In the genomic region with DNA sequence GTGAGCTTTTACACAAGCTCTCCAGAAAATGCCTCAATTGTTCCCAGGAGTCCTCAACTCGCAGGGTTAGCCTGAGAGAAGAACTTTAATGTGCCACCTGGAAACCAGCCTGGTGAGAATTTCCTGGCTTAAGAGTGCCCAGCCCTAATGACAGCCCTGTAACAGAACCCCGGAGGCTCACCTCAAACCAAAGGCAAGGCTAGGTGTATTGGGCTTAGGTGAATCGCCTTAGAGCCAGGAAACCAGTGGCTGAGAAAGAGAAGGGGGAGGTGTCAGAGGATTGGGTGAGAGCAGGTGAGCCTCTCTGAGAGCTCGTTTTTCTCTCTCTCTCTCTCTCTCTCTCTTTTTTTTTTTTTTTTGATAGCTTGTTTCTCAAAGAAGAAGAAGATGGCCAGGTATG, we compare ENCODE assay signal across 24 cellular contexts. TPM values are rescaled to one million over a fixed set of nuclear protein-coding genes. Genes with fewer than 3 reads are reported as not detected.
DNase-seq lines count a peak whose midpoint lies in the region; ATAC-seq and TF ChIP-seq lines count a peak whose summit lies in the region.
"Had no signal": no experiment of that assay in that cellular context is flagged by ENCODE, and none has a peak within 500 bp of the region (broad histone marks: within the 10 kb centered on the region; RNA-seq: fewer than 3 reads in every experiment).

No MANE protein-coding gene starts in this region.

- H2AFZ ChIP-seq in PC-3 (ENCODE audit: low read length): no peak overlapping the region

- CTCF ChIA-PET in PC-3 (lab: Charles Lee): no interaction called here
- CTCF ChIA-PET in CD8-positive, alpha-beta T cell (lab: Charles Lee): no interaction called here

- H3K4me1 ChIP-seq in PC-3 (ENCODE audit: insufficient read depth, low read length): no peaks in the 10 kb centered on the region
- no peaks in the 10 kb centered on the region for H3K4me1 ChIP-seq in upper lobe of right lung
- H3K4me1 ChIP-seq in CD8-positive, alpha-beta T cell (ENCODE audit: insufficient read depth, low read length): no peaks in the 10 kb centered on the region
- H3K4me1 ChIP-seq: heart right ventricle, tibial nerve had no signal

- no peaks in the 10 kb centered on the region for H3K4me1 Mint-ChIP-seq in CD8-positive, alpha-beta T cell (ENCODE audit: low read depth)
- H3K4me1 Mint-ChIP-seq: activated naive CD8-positive, alpha-beta T cell treated with anti-CD3 and anti-CD28 coated beads, Interleukin-2, amount 50 U/mL, for 24 hours had no signal

- H3K27me3 ChIP-seq in PC-3 (ENCODE audit: low read length) (no peaks in the 10 kb centered on the region), upper lobe of right lung (no peaks in the 10 kb centered on the region)
- H3K27me3 ChIP-seq in CD8-positive, alpha-beta T cell (ENCODE audit: insufficient read depth, low read length): no peaks in the 10 kb centered on the region
- H3K27me3 ChIP-seq: dorsolateral prefrontal cortex, tibial nerve had no signal

- no peak overlapping the region for H3K4me3 ChIP-seq in PC-3 (ENCODE audit: low read length)
- no peak overlapping the region for H3K4me3 ChIP-seq in upper lobe of right lung
- no peak overlapping the region for H3K4me3 ChIP-seq in CD8-positive, alpha-beta T cell (ENCODE audit: low read depth, low read length)
- H3K4me3 ChIP-seq: dorsolateral prefrontal cortex, heart right ventricle, tibial nerve had no signal

- no peaks in the 10 kb centered on the region for H3K36me3 ChIP-seq in PC-3 (ENCODE audit: low read depth, low read length)
- H3K36me3 ChIP-seq in upper lobe of right lung: no peaks in the 10 kb centered on the region
- no peaks in the 10 kb centered on the region for H3K36me3 ChIP-seq in CD8-positive, alpha-beta T cell (ENCODE audit: insufficient read depth, low read length)
- H3K36me3 ChIP-seq: heart right ventricle, tibial nerve had no signal

- POLR2A ChIA-PET in PC-3 (lab: Charles Lee; ENCODE audit: unreplicated experiment): no interaction called here
- POLR2A ChIA-PET in CD8-positive, alpha-beta T cell (lab: Charles Lee): no interaction called here

- H3K4me3 Mint-ChIP-seq in CD8-positive, alpha-beta T cell: no peak overlapping the region
- H3K4me3 Mint-ChIP-seq: activated naive CD8-positive, alpha-beta T cell treated with anti-CD3 and anti-CD28 coated beads, Interleukin-2, amount 50 U/mL, for 24 hours; naive thymus-derived CD4-positive, alpha-beta T cell had no signal

- no peaks in the 10 kb centered on the region for H3F3A ChIP-seq in PC-3 (ENCODE audit: low read length, unreplicated experiment)

- no peaks in the 10 kb centered on the region for H4K20me1 ChIP-seq in PC-3 (ENCODE audit: low read length)

- no peak overlapping the region for H3K27ac ChIP-seq in PC-3 (ENCODE audit: low read length)
- H3K27ac ChIP-seq in upper lobe of right lung: no peak overlapping the region
- no peak overlapping the region for H3K27ac ChIP-seq in CD8-positive, alpha-beta T cell (ENCODE audit: low read depth, low read length)
- H3K27ac ChIP-seq: dorsolateral prefrontal cortex, heart right ventricle, HL-60, tibial nerve had no signal

- ATAC-seq in PC-3: peak; percentile 35; the same call in 1 of the 2 replicates
- ATAC-seq in upper lobe of right lung: peak; percentile 58
- ATAC-seq in CD8-positive, alpha-beta T cell: no peak
- ATAC-seq in HG03095 (IDR thresholded peaks at IDR 0.05; ENCODE audit: unreplicated experiment): no peak
- ATAC-seq: activated naive CD8-positive, alpha-beta T cell treated with anti-CD3 and anti-CD28 coated beads, Interleukin-2, amount 50 U/mL, for 24 hours; HCT116; heart right ventricle; HepG2; naive thymus-derived CD4-positive, alpha-beta T cell had no signal

- no peaks in the 10 kb centered on the region for H3K79me2 ChIP-seq in PC-3 (ENCODE audit: low read length)

- H3K9me3 Mint-ChIP-seq in CD8-positive, alpha-beta T cell: no peaks in the 10 kb centered on the region
- H3K9me3 Mint-ChIP-seq: activated naive CD8-positive, alpha-beta T cell treated with anti-CD3 and anti-CD28 coated beads, Interleukin-2, amount 50 U/mL, for 24 hours; naive thymus-derived CD4-positive, alpha-beta T cell had no signal

- H3K27ac Mint-ChIP-seq in CD8-positive, alpha-beta T cell: no peak overlapping the region
- H3K27ac Mint-ChIP-seq: activated naive CD8-positive, alpha-beta T cell treated with anti-CD3 and anti-CD28 coated beads, Interleukin-2, amount 50 U/mL, for 24 hours; naive thymus-derived CD4-positive, alpha-beta T cell had no signal

- H3K36me3 Mint-ChIP-seq in CD8-positive, alpha-beta T cell: no peaks in the 10 kb centered on the region
- H3K36me3 Mint-ChIP-seq: naive thymus-derived CD4-positive, alpha-beta T cell had no signal

- peaks cover 9% of the 10 kb centered on the region for H3K27me3 Mint-ChIP-seq in CD8-positive, alpha-beta T cell (ENCODE audit: low read depth)
- H3K27me3 Mint-ChIP-seq: activated naive CD8-positive, alpha-beta T cell treated with anti-CD3 and anti-CD28 coated beads, Interleukin-2, amount 50 U/mL, for 24 hours had no signal

- H3K9me2 ChIP-seq in PC-3 (replicated peaks; ENCODE audit: low read length): no peaks in the 10 kb centered on the region

- H3K9me3 ChIP-seq in PC-3 (ENCODE audit: low read length): no peaks in the 10 kb centered on the region
- H3K9me3 ChIP-seq in upper lobe of right lung: no peaks in the 10 kb centered on the region
- H3K9me3 ChIP-seq in CD8-positive, alpha-beta T cell (ENCODE audit: low read length): no peaks in the 10 kb centered on the region
- H3K9me3 ChIP-seq: heart right ventricle, tibial nerve had no signal

- H3K4me2 ChIP-seq in PC-3 (ENCODE audit: low read length): no peak overlapping the region

- no TSS peak for BruUV-seq in PC-3 (replicated peaks; lab: Mats Ljungman, UMichigan)

- intact Hi-C loops in PC-3 (cut with micrococcal nuclease) (no loop called here), upper lobe of right lung (cut with DNase I) (no loop called here)
- intact Hi-C loops in CD8-positive, alpha-beta T cell (cut with DNase I, micrococcal nuclease): no loop called here

- no peak overlapping the region for H3K9ac ChIP-seq in PC-3 (ENCODE audit: low read length)

- DNase-seq in NCI-H1417 (lab: John Stamatoyannopoulos, UW) (peak; percentile 19 to 89 (median 45)), NCI-H1417 treated with DMSO at 0.1 percent for 48 hours (lab: John Stamatoyannopoulos, UW) (no peak), NCI-H2029 (lab: John Stamatoyannopoulos, UW) (peak; percentile 74), PC-3 (no peak), upper lobe of right lung (no peak), Kasumi-1 (lab: John Stamatoyannopoulos, UW) (no peak)
- DNase-seq in CD8-positive, alpha-beta T cell: no peak
- DNase-seq: activated CD4-positive, alpha-beta T cell treated with anti-CD3 and anti-CD28 coated beads for 1 hour; activated gamma-delta T cell treated with Interleukin-2 at 50 U/mL for 16 hours; activated naive CD8-positive, alpha-beta T cell treated with anti-CD3 and anti-CD28 coated beads, Interleukin-2, amount 50 U/mL, for 24 hours; dorsolateral prefrontal cortex; heart right ventricle; naive thymus-derived CD4-positive, alpha-beta T cell; NCI-H146 had no signal

- TF ChIP-seq CTCF in PC-3 (conservative IDR thresholded peaks at IDR 0.05; ENCODE audit: low read depth, low read length) (no peak), upper lobe of right lung (IDR thresholded peaks at IDR 0.05) (no peak)
- no peak for TF ChIP-seq CTCF in CD8-positive, alpha-beta T cell (IDR thresholded peaks at IDR 0.05)

RNA-seq across cellular contexts. Expression of a gene that starts 7.3 kb away (rescaled TPM):
- total RNA-seq in PC-3 (2014; rRNA removed): not detected in 2 replicates
- not detected for total RNA-seq in upper lobe of right lung
- not detected for total RNA-seq in CD8-positive, alpha-beta T cell
- total RNA-seq: Daoy; endothelial cell of umbilical vein; heart right ventricle; HepG2; naive thymus-derived CD4-positive, alpha-beta T cell; NCI-H460; skeletal muscle tissue; T-helper 1 cell treated with Interleukin-12 subunit alpha and Interleukin-12 subunit beta and Interleukin-4 antibody, amounts not matched to agents 30 ng/mL and 1 ng/mL, for 36 hours; tibial nerve had no signal

Comparison
In these comparisons a context has a peak if more than half of its experiments do, and no peak if none do; other contexts are left out.
1. DNase-seq: peak in NCI-H1417 (3 of 3) and NCI-H2029 (single experiment); none in NCI-H1417 treated with DMSO at 0.1 percent for 48 hours (single experiment), PC-3 (single experiment), upper lobe of right lung (single experiment), Kasumi-1 (0 of 2) and CD8-positive, alpha-beta T cell (0 of 7).
2. ATAC-seq: peak in PC-3 (single experiment) and upper lobe of right lung (single experiment); none in CD8-positive, alpha-beta T cell (single experiment) and HG03095 (single experiment).